Comparison of ENCODE assay signal across 1 cellular context in the genomic region with DNA sequence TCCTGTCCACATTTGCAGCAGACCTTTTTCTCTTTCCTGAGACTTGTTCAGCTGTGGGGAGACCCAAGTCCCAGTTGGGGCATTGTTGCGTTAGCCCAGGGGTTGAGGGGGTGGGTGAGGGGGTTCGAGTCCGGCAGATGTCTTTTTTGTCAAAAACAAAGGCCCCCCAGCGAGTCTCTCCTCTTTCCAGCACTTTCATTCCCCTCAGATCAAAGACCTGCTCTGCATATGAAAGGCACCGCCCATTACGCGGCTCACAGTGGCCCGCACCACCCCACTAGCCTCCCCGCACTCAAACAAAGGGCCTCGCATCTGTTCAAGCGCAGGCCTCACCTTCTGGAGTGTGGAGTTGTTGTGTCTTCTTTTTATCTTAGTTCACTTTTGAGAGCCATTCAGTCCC.
TF ChIP-seq lines count a peak whose summit lies in the region.

No MANE protein-coding gene starts in this region.

TF ChIP-seq in H1, 55 proteins besides CTCF, POLR2A, EP300 and RAD21:
- TF ChIP-seq, protein P1, sequence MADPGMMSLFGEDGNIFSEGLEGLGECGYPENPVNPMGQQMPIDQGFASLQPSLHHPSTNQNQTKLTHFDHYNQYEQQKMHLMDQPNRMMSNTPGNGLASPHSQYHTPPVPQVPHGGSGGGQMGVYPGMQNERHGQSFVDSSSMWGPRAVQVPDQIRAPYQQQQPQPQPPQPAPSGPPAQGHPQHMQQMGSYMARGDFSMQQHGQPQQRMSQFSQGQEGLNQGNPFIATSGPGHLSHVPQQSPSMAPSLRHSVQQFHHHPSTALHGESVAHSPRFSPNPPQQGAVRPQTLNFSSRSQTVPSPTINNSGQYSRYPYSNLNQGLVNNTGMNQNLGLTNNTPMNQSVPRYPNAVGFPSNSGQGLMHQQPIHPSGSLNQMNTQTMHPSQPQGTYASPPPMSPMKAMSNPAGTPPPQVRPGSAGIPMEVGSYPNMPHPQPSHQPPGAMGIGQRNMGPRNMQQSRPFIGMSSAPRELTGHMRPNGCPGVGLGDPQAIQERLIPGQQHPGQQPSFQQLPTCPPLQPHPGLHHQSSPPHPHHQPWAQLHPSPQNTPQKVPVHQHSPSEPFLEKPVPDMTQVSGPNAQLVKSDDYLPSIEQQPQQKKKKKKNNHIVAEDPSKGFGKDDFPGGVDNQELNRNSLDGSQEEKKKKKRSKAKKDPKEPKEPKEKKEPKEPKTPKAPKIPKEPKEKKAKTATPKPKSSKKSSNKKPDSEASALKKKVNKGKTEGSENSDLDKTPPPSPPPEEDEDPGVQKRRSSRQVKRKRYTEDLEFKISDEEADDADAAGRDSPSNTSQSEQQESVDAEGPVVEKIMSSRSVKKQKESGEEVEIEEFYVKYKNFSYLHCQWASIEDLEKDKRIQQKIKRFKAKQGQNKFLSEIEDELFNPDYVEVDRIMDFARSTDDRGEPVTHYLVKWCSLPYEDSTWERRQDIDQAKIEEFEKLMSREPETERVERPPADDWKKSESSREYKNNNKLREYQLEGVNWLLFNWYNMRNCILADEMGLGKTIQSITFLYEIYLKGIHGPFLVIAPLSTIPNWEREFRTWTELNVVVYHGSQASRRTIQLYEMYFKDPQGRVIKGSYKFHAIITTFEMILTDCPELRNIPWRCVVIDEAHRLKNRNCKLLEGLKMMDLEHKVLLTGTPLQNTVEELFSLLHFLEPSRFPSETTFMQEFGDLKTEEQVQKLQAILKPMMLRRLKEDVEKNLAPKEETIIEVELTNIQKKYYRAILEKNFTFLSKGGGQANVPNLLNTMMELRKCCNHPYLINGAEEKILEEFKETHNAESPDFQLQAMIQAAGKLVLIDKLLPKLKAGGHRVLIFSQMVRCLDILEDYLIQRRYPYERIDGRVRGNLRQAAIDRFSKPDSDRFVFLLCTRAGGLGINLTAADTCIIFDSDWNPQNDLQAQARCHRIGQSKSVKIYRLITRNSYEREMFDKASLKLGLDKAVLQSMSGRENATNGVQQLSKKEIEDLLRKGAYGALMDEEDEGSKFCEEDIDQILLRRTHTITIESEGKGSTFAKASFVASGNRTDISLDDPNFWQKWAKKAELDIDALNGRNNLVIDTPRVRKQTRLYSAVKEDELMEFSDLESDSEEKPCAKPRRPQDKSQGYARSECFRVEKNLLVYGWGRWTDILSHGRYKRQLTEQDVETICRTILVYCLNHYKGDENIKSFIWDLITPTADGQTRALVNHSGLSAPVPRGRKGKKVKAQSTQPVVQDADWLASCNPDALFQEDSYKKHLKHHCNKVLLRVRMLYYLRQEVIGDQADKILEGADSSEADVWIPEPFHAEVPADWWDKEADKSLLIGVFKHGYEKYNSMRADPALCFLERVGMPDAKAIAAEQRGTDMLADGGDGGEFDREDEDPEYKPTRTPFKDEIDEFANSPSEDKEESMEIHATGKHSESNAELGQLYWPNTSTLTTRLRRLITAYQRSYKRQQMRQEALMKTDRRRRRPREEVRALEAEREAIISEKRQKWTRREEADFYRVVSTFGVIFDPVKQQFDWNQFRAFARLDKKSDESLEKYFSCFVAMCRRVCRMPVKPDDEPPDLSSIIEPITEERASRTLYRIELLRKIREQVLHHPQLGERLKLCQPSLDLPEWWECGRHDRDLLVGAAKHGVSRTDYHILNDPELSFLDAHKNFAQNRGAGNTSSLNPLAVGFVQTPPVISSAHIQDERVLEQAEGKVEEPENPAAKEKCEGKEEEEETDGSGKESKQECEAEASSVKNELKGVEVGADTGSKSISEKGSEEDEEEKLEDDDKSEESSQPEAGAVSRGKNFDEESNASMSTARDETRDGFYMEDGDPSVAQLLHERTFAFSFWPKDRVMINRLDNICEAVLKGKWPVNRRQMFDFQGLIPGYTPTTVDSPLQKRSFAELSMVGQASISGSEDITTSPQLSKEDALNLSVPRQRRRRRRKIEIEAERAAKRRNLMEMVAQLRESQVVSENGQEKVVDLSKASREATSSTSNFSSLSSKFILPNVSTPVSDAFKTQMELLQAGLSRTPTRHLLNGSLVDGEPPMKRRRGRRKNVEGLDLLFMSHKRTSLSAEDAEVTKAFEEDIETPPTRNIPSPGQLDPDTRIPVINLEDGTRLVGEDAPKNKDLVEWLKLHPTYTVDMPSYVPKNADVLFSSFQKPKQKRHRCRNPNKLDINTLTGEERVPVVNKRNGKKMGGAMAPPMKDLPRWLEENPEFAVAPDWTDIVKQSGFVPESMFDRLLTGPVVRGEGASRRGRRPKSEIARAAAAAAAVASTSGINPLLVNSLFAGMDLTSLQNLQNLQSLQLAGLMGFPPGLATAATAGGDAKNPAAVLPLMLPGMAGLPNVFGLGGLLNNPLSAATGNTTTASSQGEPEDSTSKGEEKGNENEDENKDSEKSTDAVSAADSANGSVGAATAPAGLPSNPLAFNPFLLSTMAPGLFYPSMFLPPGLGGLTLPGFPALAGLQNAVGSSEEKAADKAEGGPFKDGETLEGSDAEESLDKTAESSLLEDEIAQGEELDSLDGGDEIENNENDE (IDR thresholded peaks at IDR 0.05; ENCODE audit: insufficient replicate concordance, low read length), result peak; percentile 68
- TF ChIP-seq TCF12 (IDR thresholded peaks at IDR 0.05; ENCODE audit: low read depth, low read length) (peak; percentile 84; the same call in 1 of the 2 replicates), POU5F1 (IDR thresholded peaks at IDR 0.05; ENCODE audit: low read depth, low read length) (peak; percentile 92), JUND (IDR thresholded peaks at IDR 0.05; ENCODE audit: low read length) (no peak), SRF (IDR thresholded peaks at IDR 0.05; ENCODE audit: low read depth, low read length) (no peak), BACH1 (IDR thresholded peaks at IDR 0.05; ENCODE audit: low read length) (no peak), CEBPB (IDR thresholded peaks at IDR 0.05; ENCODE audit: low read depth, low read length) (no peak), MAFK (IDR thresholded peaks at IDR 0.05; ENCODE audit: low read depth, low read length) (no peak), SP1 (IDR thresholded peaks at IDR 0.05; ENCODE audit: low read depth, low read length) (peak; percentile 55; the same call in 1 of the 2 replicates), EGR1 (IDR thresholded peaks at IDR 0.05; ENCODE audit: borderline replicate concordance, low read depth, low read length) (peak; percentile 34; the same call in 1 of the 2 replicates), CREB1 (IDR thresholded peaks at IDR 0.05) (no peak), NANOG (IDR thresholded peaks at IDR 0.05; ENCODE audit: insufficient read depth, low read depth, low read length, poor library complexity, severe bottlenecking) (peak; percentile 98), EZH2 (IDR thresholded peaks at IDR 0.05; ENCODE audit: low read depth, low read length, severe bottlenecking) (no peak), TAF1 (IDR thresholded peaks at IDR 0.05; ENCODE audit: low read depth, low read length) (no peak), TAF7 (optimal IDR thresholded peaks at IDR 0.05; ENCODE audit: borderline replicate concordance, low read depth, low read length) (no peak), TEAD4 (IDR thresholded peaks at IDR 0.05; ENCODE audit: low read depth, low read length) (no peak), CHD2 (IDR thresholded peaks at IDR 0.05; ENCODE audit: low read length) (no peak), RBBP5 (IDR thresholded peaks at IDR 0.05; ENCODE audit: borderline replicate concordance, low read depth, low read length) (no peak), KDM4A (IDR thresholded peaks at IDR 0.05; ENCODE audit: low read depth, low read length, severe bottlenecking) (no peak), HDAC6 (IDR thresholded peaks at IDR 0.05; ENCODE audit: low read depth, low read length) (no peak), SIN3A (conservative IDR thresholded peaks at IDR 0.05 in 1 of 2, IDR thresholded peaks at IDR 0.05 in 1 of 2; ENCODE audit: low read depth in 1 of 2, low read length in 2 of 2) (no peak), KDM1A (IDR thresholded peaks at IDR 0.05; ENCODE audit: borderline replicate concordance, low read length) (peak; percentile 63; the same call in 1 of the 2 replicates), CTBP2 (IDR thresholded peaks at IDR 0.05; ENCODE audit: borderline replicate concordance, insufficient read depth, insufficient read length, low read length) (peak; percentile 80), FOSL1 (IDR thresholded peaks at IDR 0.05; ENCODE audit: insufficient read depth, low read depth, low read length) (no peak), RXRA (IDR thresholded peaks at IDR 0.05; ENCODE audit: insufficient read depth, low read depth, low read length) (0 out of 2 replicates have a peak, but pooled peaks have one; percentile 5), RNF2 (IDR thresholded peaks at IDR 0.05; ENCODE audit: borderline replicate concordance, low read depth, low read length, missing control alignments, poor library complexity, severe bottlenecking) (no peak), GABPA (IDR thresholded peaks at IDR 0.05; ENCODE audit: borderline replicate concordance, insufficient read depth, low read length) (no peak), HDAC2 (IDR thresholded peaks at IDR 0.05; ENCODE audit: borderline replicate concordance in 1 of 2, low read depth in 2 of 2, low read length in 2 of 2) (0 out of 4 replicates have a peak, but pooled peaks of 1 of the 2 experiments have one; percentile 51), YY1 (IDR thresholded peaks at IDR 0.05; ENCODE audit: low read depth, low read length) (0 out of 2 replicates have a peak, but pooled peaks have one; percentile 26), GTF2F1 (IDR thresholded peaks at IDR 0.05; ENCODE audit: borderline replicate concordance, low read depth, low read length) (no peak), BCL11A (IDR thresholded peaks at IDR 0.05; ENCODE audit: low read depth in 2 of 2, low read length in 2 of 2) (peak in 1 of 2 experiments; percentile 56)
- TF ChIP-seq, protein P2, sequence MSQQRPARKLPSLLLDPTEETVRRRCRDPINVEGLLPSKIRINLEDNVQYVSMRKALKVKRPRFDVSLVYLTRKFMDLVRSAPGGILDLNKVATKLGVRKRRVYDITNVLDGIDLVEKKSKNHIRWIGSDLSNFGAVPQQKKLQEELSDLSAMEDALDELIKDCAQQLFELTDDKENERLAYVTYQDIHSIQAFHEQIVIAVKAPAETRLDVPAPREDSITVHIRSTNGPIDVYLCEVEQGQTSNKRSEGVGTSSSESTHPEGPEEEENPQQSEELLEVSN (IDR thresholded peaks at IDR 0.05), result no peak
- TF ChIP-seq, protein P3, sequence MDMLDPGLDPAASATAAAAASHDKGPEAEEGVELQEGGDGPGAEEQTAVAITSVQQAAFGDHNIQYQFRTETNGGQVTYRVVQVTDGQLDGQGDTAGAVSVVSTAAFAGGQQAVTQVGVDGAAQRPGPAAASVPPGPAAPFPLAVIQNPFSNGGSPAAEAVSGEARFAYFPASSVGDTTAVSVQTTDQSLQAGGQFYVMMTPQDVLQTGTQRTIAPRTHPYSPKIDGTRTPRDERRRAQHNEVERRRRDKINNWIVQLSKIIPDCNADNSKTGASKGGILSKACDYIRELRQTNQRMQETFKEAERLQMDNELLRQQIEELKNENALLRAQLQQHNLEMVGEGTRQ (IDR thresholded peaks at IDR 0.05; ENCODE audit: low read length), result no peak
- TF ChIP-seq, protein P4, sequence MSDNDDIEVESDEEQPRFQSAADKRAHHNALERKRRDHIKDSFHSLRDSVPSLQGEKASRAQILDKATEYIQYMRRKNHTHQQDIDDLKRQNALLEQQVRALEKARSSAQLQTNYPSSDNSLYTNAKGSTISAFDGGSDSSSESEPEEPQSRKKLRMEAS (IDR thresholded peaks at IDR 0.05), result no peak
- TF ChIP-seq, protein P5, sequence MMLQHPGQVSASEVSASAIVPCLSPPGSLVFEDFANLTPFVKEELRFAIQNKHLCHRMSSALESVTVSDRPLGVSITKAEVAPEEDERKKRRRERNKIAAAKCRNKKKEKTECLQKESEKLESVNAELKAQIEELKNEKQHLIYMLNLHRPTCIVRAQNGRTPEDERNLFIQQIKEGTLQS (IDR thresholded peaks at IDR 0.05; ENCODE audit: insufficient read depth, low read depth, low read length), result no peak
